7 cellular contexts compared by ENCODE assay signal in genomic region chr16:67865318-67865717, GRCh38. TPM values are rescaled to one million over a fixed set of nuclear protein-coding genes. Genes with fewer than 3 reads are reported as not detected.
DNase-seq lines count a peak whose midpoint lies in the region; FAIRE-seq and TF ChIP-seq lines count a peak whose summit lies in the region.
"Had no signal": no experiment of that assay in that cellular context is flagged by ENCODE, and none has a peak within 500 bp of the region (broad histone marks: within the 10 kb centered on the region; RNA-seq: fewer than 3 reads in every experiment).

No MANE protein-coding gene starts in this region.

- TF ChIP-seq CTCF in left ventricle myocardium inferior (IDR thresholded peaks at IDR 0.05; ENCODE audit: borderline replicate concordance) (peak; percentile 42), bronchial epithelial cell (IDR thresholded peaks at IDR 0.05; ENCODE audit: insufficient read depth, low read length, severe bottlenecking) (peak; percentile 57)

- H3K36me3 ChIP-seq in left ventricle myocardium inferior: peaks cover 58% of the 10 kb centered on the region
- peaks cover 20% of the 10 kb centered on the region for H3K36me3 ChIP-seq in bronchial epithelial cell (ENCODE audit: control insufficient read depth, insufficient read depth, low read length)

- FAIRE-seq in bronchial epithelial cell (lab: Jason Lieb, UNC) (no peak), urothelium cell line (lab: Jason Lieb, UNC) (no peak)

- peak overlapping the region; percentile 93 for H3K27ac ChIP-seq in left ventricle myocardium inferior (replicated peaks)
- H3K27ac ChIP-seq in caudate nucleus (ENCODE audit: low read depth, low read length): no peak overlapping the region

- DNase-seq in left ventricle myocardium inferior (no peak), cardiac septum (ENCODE audit: low spot score) (no peak), bronchial epithelial cell (ENCODE audit: low read depth) (peak; percentile 41), urothelium cell line (ENCODE audit: low spot score) (peak; percentile 41), caudate nucleus (lab: John Stamatoyannopoulos, UW) (no peak), NCI-H1930 (lab: John Stamatoyannopoulos, UW) (no peak)

- intact Hi-C loops in left ventricle myocardium inferior (cut with micrococcal nuclease) (no loop called here), cardiac septum (cut with DNase I) (no loop called here)

- no peaks in the 10 kb centered on the region for H3K9me3 ChIP-seq in left ventricle myocardium inferior (replicated peaks)
- H3K9me3 ChIP-seq: thoracic aorta had no signal

- H3K4me3 ChIP-seq in left ventricle myocardium inferior (no peak overlapping the region), bronchial epithelial cell (ENCODE audit: low read depth, low read length) (no peak overlapping the region)
- H3K4me3 ChIP-seq: thoracic aorta had no signal

- H3K27me3 ChIP-seq in left ventricle myocardium inferior (ENCODE audit: low read depth) (no peaks in the 10 kb centered on the region), bronchial epithelial cell (ENCODE audit: control insufficient read depth, insufficient read depth, low read length) (no peaks in the 10 kb centered on the region)

- peaks cover 51% of the 10 kb centered on the region for H3K4me1 ChIP-seq in left ventricle myocardium inferior

RNA-seq across cellular contexts. Expression of gene EDC4, which starts 7.5 kb away (rescaled TPM):
- 33.2 TPM for total RNA-seq in left ventricle myocardium inferior
- total RNA-seq in cardiac septum: 43.8 TPM
- total RNA-seq in bronchial epithelial cell: 26.9 and 35.6 TPM in 2 replicates

RNA-seq across cellular contexts. Expression of gene CENPT, which starts 17.8 kb away (rescaled TPM):
- 20.2 TPM for total RNA-seq in left ventricle myocardium inferior
- total RNA-seq in cardiac septum: 27.9 TPM
- total RNA-seq in bronchial epithelial cell: 10.3 and 10.9 TPM in 2 replicates

RNA-seq across cellular contexts. Expression of gene NUTF2, which starts 18.6 kb away (rescaled TPM):
- total RNA-seq in left ventricle myocardium inferior: 73.6 TPM
- 87.1 TPM for total RNA-seq in cardiac septum
- total RNA-seq in bronchial epithelial cell: 42.6 and 98.6 TPM in 2 replicates

RNA-seq across cellular contexts. Expression of gene NRN1L, which starts 19.4 kb away (rescaled TPM):
- total RNA-seq in left ventricle myocardium inferior: 0.49 TPM
- total RNA-seq in cardiac septum: 2.1 TPM
- total RNA-seq in bronchial epithelial cell: not detected in 2 replicates
- total RNA-seq: thoracic aorta had no signal

RNA-seq across cellular contexts. Expression of gene THAP11, which starts 23.2 kb away (rescaled TPM):
- total RNA-seq in left ventricle myocardium inferior (31.4 TPM), cardiac septum (23.0 TPM), bronchial epithelial cell (22.1 and 34.2 TPM in 2 replicates)

Comparison
In these comparisons a context has a peak if more than half of its experiments do, and no peak if none do; other contexts are left out.
1. DNase-seq: peak in bronchial epithelial cell (single experiment) and urothelium cell line (single experiment); none in left ventricle myocardium inferior (single experiment), cardiac septum (single experiment), caudate nucleus (0 of 61) and NCI-H1930 (0 of 2).